ENCODE assay signal across 9 cellular contexts in the genomic region with DNA sequence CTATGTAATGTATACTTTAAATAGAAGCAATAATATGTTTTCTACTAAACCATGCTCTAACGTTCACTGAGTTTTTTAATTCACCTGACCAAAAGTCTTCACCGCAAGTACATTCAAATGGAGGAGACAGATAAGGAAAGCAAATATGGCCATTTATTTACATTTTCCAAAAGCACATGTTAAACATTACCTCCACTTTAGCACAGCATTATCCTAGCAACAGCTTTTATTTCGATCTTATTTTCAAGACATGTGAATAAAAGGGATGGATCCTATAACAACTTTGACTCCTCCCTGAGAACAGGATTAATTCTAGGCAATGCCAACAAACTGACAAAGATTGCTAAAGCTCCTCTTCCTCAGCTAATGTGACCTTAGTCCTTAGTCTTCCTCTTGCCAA. TPM values are rescaled to one million over a fixed set of nuclear protein-coding genes. Genes with fewer than 3 reads are reported as not detected.
"Had no signal": no experiment of that assay in that cellular context is flagged by ENCODE, and none has a peak within 500 bp of the region (broad histone marks: within the 10 kb centered on the region; RNA-seq: fewer than 3 reads in every experiment).

No MANE protein-coding gene starts in this region.

- H3K4me3 Mint-ChIP-seq: HFFc6 had no signal

- ATAC-seq: HCT116, K562 had no signal

- H3K36me3 ChIP-seq: HAP-1 had no signal

- FAIRE-seq: K562 had no signal

- H3K9me3 ChIP-seq: HAP-1 had no signal

- H3K9me3 Mint-ChIP-seq: HFFc6 had no signal

- DNase-seq: GOT3, H7, HFFc6, IMR-90, KG1 had no signal

- H3K27ac ChIP-seq: HL-60 had no signal

- H3K4me3 ChIP-seq: HAP-1, K562 had no signal

- H3K4me1 ChIP-seq: HAP-1 had no signal

- H3K27ac Mint-ChIP-seq: HFFc6 had no signal

RNA-seq across cellular contexts. Expression of a gene that starts 11.5 kb away (rescaled TPM):
- total RNA-seq: HFFc6, IMR-90 had no signal
- polyA plus RNA-seq: IMR-90 had no signal
